In the genomic region with DNA sequence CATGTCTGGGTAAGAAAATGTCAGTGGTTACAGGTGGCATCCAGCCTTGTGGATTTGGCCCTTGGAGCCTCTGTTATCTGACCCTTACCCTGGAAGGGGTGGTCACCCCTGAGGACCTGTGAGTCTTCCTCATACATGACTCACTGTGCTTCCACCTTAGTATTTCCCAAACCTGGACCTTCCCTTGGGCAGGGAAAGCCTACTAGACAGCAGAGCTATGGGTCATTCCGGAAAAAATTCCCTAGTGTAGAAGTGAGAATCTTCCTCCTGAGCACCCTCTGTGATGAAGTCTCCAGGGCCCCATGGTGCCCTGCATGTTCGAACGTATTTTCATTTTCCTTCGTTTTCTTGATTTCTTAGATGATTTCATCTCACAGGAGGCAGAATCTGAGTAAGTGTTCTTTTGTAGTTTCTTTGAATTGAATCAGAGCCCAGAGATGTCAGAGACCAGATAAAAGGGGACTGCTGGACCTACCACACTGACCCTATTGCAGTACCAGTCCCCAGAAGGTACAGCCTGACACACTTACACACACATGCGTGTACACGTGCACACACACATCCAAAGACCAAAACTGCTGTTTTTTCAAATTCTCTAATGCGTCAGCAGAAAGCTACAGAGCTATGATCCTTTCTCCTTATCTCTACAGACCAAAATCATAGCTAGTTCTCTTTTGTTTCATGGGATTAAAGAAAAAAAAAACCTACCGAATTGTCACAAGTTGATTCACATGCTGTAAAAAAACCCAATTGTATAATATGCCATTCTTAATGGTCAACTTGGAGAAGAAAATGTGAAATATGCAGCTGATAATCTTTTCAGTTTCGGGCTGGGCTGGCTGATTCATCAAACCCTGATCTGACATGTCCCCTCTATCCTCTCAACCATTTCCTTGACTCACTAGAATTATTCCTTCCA, we compare ENCODE assay signal across 18 cellular contexts. TPM values are rescaled to one million over a fixed set of nuclear protein-coding genes. Genes with fewer than 3 reads are reported as not detected.
DNase-seq lines count a peak whose midpoint lies in the region; ATAC-seq, FAIRE-seq and TF ChIP-seq lines count a peak whose summit lies in the region.
"Had no signal": no experiment of that assay in that cellular context is flagged by ENCODE, and none has a peak within 500 bp of the region (broad histone marks: within the 10 kb centered on the region; RNA-seq: fewer than 3 reads in every experiment).

No MANE protein-coding gene starts in this region.

- TF ChIP-seq CTCF in omental fat pad (IDR thresholded peaks at IDR 0.05) = no peak

- peak overlapping the region; percentile 15 to 49 for H3K27ac ChIP-seq in esophagus (ENCODE audit: low read depth in 2 of 2, low read length in 1 of 2)
- H3K27ac ChIP-seq: HL-60, SJCRH30 had no signal

- H3K27me3 ChIP-seq in esophagus (ENCODE audit: control insufficient read depth in 1 of 2, insufficient read depth in 2 of 2, low read length in 2 of 2) = no peaks in the 10 kb centered on the region
- H3K27me3 ChIP-seq: SJCRH30 had no signal

- 64 to 69% methylated on average over 9 of the region's 9 CpGs for WGBS in esophagus, 2 donors

- H3K36me3 ChIP-seq in esophagus (ENCODE audit: control insufficient read depth in 2 of 2, insufficient read depth in 2 of 2, low read length in 1 of 2) = no peaks in the 10 kb centered on the region
- H3K36me3 ChIP-seq: SJCRH30 had no signal

- no peaks in the 10 kb centered on the region for H3K4me1 ChIP-seq in esophagus (ENCODE audit: control insufficient read depth in 2 of 2, insufficient read depth in 2 of 2, low read length in 1 of 2)
- H3K4me1 ChIP-seq: Caco-2, SJCRH30 had no signal

- H3K9me3 ChIP-seq in esophagus (ENCODE audit: control insufficient read depth in 2 of 2, insufficient read depth in 1 of 2, low read depth in 1 of 2, low read length in 1 of 2) = no peaks in the 10 kb centered on the region
- H3K9me3 ChIP-seq: Caco-2, mucosa of descending colon, SJCRH30 had no signal

- DNase-seq in EH (ENCODE audit: low read depth) (peak; percentile 77), RCC 7860 (ENCODE audit: low spot score) (peak; percentile 47), omental fat pad (ENCODE audit: low spot score) (no peak), NCI-H510A (lab: John Stamatoyannopoulos, UW) (no peak), NCI-H2107 treated with DMSO at 0.1 percent for 48 hours (lab: John Stamatoyannopoulos, UW; ENCODE audit: unreplicated experiment) (no peak), NCI-H345 treated with DMSO at 0.1 percent for 48 hours (lab: John Stamatoyannopoulos, UW; ENCODE audit: unreplicated experiment) (no peak)
- DNase-seq: activated CD4-positive, alpha-beta T cell treated with anti-CD3 and anti-CD28 coated beads for 1 hour; Caco-2; KG1; kidney; mucosa of descending colon; NCI-H1105 treated with DMSO at 0.1 percent for 48 hours; SJCRH30; stimulated activated naive CD8-positive, alpha-beta T cell treated with anti-CD3 and anti-CD28 coated beads, Interleukin-15, Interleukin-2, amounts not matched to agents 100 U/mL and 50 U/mL, for 24 hours; T-helper 9 cell had no signal

- peak; percentile 78 for ATAC-seq in omental fat pad (ENCODE audit: low FRiP score)
- no peak for ATAC-seq in activated CD4-positive, CD25-positive, alpha-beta regulatory T cell treated with anti-CD3 and anti-CD28 coated beads, Interleukin-2, amount 50 U/mL, for 24 hours
- ATAC-seq: mucosa of descending colon; stimulated activated naive CD8-positive, alpha-beta T cell treated with anti-CD3 and anti-CD28 coated beads, Interleukin-15, Interleukin-2, amounts not matched to agents 100 U/mL and 50 U/mL, for 24 hours had no signal

- no peak overlapping the region for H3K4me3 ChIP-seq in esophagus (ENCODE audit: low read depth in 1 of 2, low read length in 2 of 2)
- H3K4me3 ChIP-seq: mucosa of descending colon, SJCRH30 had no signal

- FAIRE-seq in RCC 7860 (lab: Jason Lieb, UNC) = peak; percentile 76
- FAIRE-seq: kidney had no signal

RNA-seq across cellular contexts. Expression of a gene that starts 50.5 kb away (rescaled TPM):
- polyA plus RNA-seq in esophagus = 10 to 100 TPM; 11.1 to 13.2 TPM
- total RNA-seq in omental fat pad = 10 to 100 TPM; 16.9 to 26.3 (median 21.9) TPM

Comparison
In these comparisons a context has a peak if more than half of its experiments do, and no peak if none do; other contexts are left out.
1. DNase-seq: peak in EH (single experiment) and RCC 7860 (single experiment); none in omental fat pad (single experiment), NCI-H510A (single experiment), NCI-H2107 treated with DMSO at 0.1 percent for 48 hours (single experiment) and NCI-H345 treated with DMSO at 0.1 percent for 48 hours (single experiment).